Comparison of ENCODE assay signal across 13 cellular contexts in the genomic region with DNA sequence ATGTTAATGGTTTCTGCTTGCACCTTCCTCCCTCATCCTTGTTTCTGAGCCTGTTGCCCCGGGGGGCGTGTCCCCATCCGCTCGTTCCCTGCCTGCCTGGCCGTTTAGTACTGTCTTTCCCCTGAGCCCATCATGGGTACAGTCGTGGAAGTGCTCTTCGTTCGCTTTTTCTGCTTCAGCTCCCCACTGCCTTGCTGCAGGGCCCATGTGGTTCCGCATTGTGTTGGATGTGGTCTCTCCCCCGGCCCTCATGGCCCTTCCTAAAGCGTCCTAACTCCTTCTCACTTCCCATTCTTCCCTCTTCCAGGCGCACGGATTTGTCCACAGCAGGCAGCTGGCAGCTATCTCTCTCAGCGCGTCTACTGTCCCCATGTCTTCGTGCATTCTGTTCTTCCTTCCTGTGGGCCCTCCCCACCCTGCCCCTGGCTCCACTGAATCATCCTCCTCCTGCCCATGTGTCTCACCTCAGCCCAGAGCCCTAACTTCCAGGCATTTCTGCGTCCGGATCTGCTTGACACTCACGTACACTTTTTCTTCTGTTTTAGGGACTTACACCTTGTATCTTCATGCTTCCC.
DNase-seq lines count a peak whose midpoint lies in the region; ATAC-seq and TF ChIP-seq lines count a peak whose summit lies in the region.
"Had no signal": no experiment of that assay in that cellular context is flagged by ENCODE, and none has a peak within 500 bp of the region (broad histone marks: within the 10 kb centered on the region; RNA-seq: fewer than 3 reads in every experiment).

No MANE protein-coding gene starts in this region.

- no peaks in the 10 kb centered on the region for H3K9me3 ChIP-seq in heart right ventricle
- H3K9me3 ChIP-seq in esophagus muscularis mucosa = no peaks in the 10 kb centered on the region
- no peaks in the 10 kb centered on the region for H3K9me3 ChIP-seq in prostate gland
- no peaks in the 10 kb centered on the region for H3K9me3 ChIP-seq in uterus

- H3K36me3 ChIP-seq in heart right ventricle = peaks cover 0 to 21% (median 7%) of the 10 kb centered on the region in 9 donors
- peaks cover 16 to 40% (median 32%) of the 10 kb centered on the region in 4 donors for H3K36me3 ChIP-seq in esophagus muscularis mucosa
- peaks cover 7% of the 10 kb centered on the region in 2 donors for H3K36me3 ChIP-seq in prostate gland
- H3K36me3 ChIP-seq in uterus = no peaks in the 10 kb centered on the region

- TF ChIP-seq POLR2A in esophagus muscularis mucosa (IDR thresholded peaks at IDR 0.05; ENCODE audit: low read depth) (no peak), prostate gland (IDR thresholded peaks at IDR 0.05) (no peak), uterus (IDR thresholded peaks at IDR 0.05) (no peak)

- TF ChIP-seq EP300 in esophagus muscularis mucosa (IDR thresholded peaks at IDR 0.05) = no peak

- H3K27ac ChIP-seq in heart right ventricle = peak overlapping the region; percentile 87 to 100 (median 97)
- H3K27ac ChIP-seq in esophagus muscularis mucosa (replicated peaks in 1 of 4) = peak overlapping the region; percentile 97 to 100 (median 98)
- peak overlapping the region; percentile 99 for H3K27ac ChIP-seq in prostate gland
- peak overlapping the region; percentile 98 to 100 for H3K27ac ChIP-seq in uterus

- H3K27me3 ChIP-seq in heart right ventricle (no peaks in the 10 kb centered on the region), esophagus muscularis mucosa (no peaks in the 10 kb centered on the region), prostate gland (replicated peaks; ENCODE audit: insufficient read depth) (no peaks in the 10 kb centered on the region), uterus (no peaks in the 10 kb centered on the region)

- intact Hi-C loops in heart right ventricle (cut with DNase I) (no loop called here), left cardiac atrium (cut with DNase I) (no loop called here), esophagus muscularis mucosa (cut with DNase I) (no loop called here), prostate gland (cut with DNase I) (no loop called here), uterus (cut with DNase I; ENCODE audit: low total_unique reads) (no loop called here)

- H3K4me3 ChIP-seq in heart right ventricle = no peak overlapping the region
- no peak overlapping the region for H3K4me3 ChIP-seq in esophagus muscularis mucosa
- no peak overlapping the region for H3K4me3 ChIP-seq in prostate gland
- no peak overlapping the region for H3K4me3 ChIP-seq in uterus
- H3K4me3 ChIP-seq: skin epidermis had no signal

- ATAC-seq in heart right ventricle (no peak), left cardiac atrium (no peak), HG03460 (IDR thresholded peaks at IDR 0.05; ENCODE audit: unreplicated experiment) (no peak), HG03342 (IDR thresholded peaks at IDR 0.05; ENCODE audit: unreplicated experiment) (no peak)

- DNase-seq in heart right ventricle (no peak), left cardiac atrium (no peak), esophagus muscularis mucosa (ENCODE audit: extremely low spot score) (no peak), prostate gland (ENCODE audit: low spot score) (no peak), uterus (no peak), NCI-H69 (lab: John Stamatoyannopoulos, UW) (no peak)
- DNase-seq: activated naive CD4-positive, alpha-beta T cell; NCI-H146; NCI-H524 treated with DMSO at 0.1 percent for 48 hours; SIG-M5 had no signal

- H3K4me1 ChIP-seq in heart right ventricle (peaks cover 65 to 99% (median 93%) of the 10 kb centered on the region in 9 donors), esophagus muscularis mucosa (peaks cover 95 to 99% (median 97%) of the 10 kb centered on the region in 4 donors), prostate gland (replicated peaks) (peaks cover 44% of the 10 kb centered on the region), uterus (peaks cover 26 to 44% of the 10 kb centered on the region in 2 donors)

- 70 to 77% methylated on average over 19 of the region's 19 CpGs for WGBS in heart right ventricle, 2 donors
- 88% methylated on average over 19 of the region's 19 CpGs for WGBS in esophagus muscularis mucosa
- WGBS in prostate gland = 91% methylated on average over 19 of the region's 19 CpGs

- no peak for TF ChIP-seq CTCF in heart right ventricle (IDR thresholded peaks at IDR 0.05)
- TF ChIP-seq CTCF in esophagus muscularis mucosa (IDR thresholded peaks at IDR 0.05) = no peak
- no peak for TF ChIP-seq CTCF in prostate gland (IDR thresholded peaks at IDR 0.05)
- TF ChIP-seq CTCF in uterus (IDR thresholded peaks at IDR 0.05) = no peak
